14 cellular contexts compared by ENCODE assay signal in the genomic region with DNA sequence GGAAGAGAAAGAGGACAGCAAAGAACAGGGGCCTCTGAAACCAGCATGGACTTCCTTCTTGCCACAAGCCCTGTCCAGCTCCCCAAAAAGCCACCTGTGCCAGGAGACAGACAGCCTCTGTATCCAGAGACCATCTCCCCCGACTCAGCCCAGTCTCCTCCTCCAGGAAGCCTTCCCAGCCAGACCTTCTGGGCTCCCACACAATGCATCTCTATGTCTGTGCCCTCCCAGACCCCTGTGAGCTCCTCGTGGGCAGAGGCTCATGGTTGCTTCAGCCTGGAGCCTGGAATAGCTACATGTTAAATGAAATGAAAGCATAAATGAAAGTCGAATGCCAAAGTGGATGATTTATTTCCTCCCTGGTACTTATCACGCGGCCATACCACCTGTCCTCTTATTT. TPM values are rescaled to one million over a fixed set of nuclear protein-coding genes. Genes with fewer than 3 reads are reported as not detected.
A peak's percentile ranks its signal among the peaks of the same experiment; 100 is the strongest.
DNase-seq lines count a peak whose midpoint lies in the region; ATAC-seq and TF ChIP-seq lines count a peak whose summit lies in the region.
"Had no signal": no experiment of that assay in that cellular context is flagged by ENCODE, and none has a peak within 500 bp of the region (broad histone marks: within the 10 kb centered on the region; RNA-seq: fewer than 3 reads in every experiment).

No MANE protein-coding gene starts in this region.

- peak overlapping the region; percentile 26 to 71 (median 37) for H3K27ac Mint-ChIP-seq in nephron
- H3K27ac Mint-ChIP-seq: activated CD8-positive, alpha-beta T cell treated with anti-CD3 and anti-CD28 coated beads, Interleukin-2, amount 10 ng/mL, durations not matched to agents 7 days and 5 days; activated T-helper 17 cell treated with anti-CD3 and anti-CD28 coated beads, Interleukin-2, amount 50 U/mL, for 72 hours had no signal

- no peaks in the 10 kb centered on the region for H3K9me3 ChIP-seq in adrenal gland (replicated peaks in 1 of 3)

- intact Hi-C loops in adrenal gland (cut with DNase I) = no loop called here

- no peak overlapping the region for H3K4me3 ChIP-seq in adrenal gland

- no peaks in the 10 kb centered on the region for H3K9me3 Mint-ChIP-seq in nephron
- H3K9me3 Mint-ChIP-seq: activated T-helper 17 cell treated with anti-CD3 and anti-CD28 coated beads, Interleukin-2, amount 50 U/mL, for 72 hours; CD8-positive, alpha-beta memory T cell had no signal

- ATAC-seq in HG03175 (IDR thresholded peaks at IDR 0.05; ENCODE audit: unreplicated experiment) (no peak), GM21723 (IDR thresholded peaks at IDR 0.05; ENCODE audit: unreplicated experiment) (no peak)
- ATAC-seq: activated CD8-positive, alpha-beta T cell treated with anti-CD3 and anti-CD28 coated beads, Interleukin-2, amount 10 ng/mL, durations not matched to agents 7 days and 5 days; activated T-helper 17 cell treated with anti-CD3 and anti-CD28 coated beads, Interleukin-2, amount 50 U/mL, for 72 hours; left colon had no signal

- H3K4me1 ChIP-seq in adrenal gland (replicated peaks in 1 of 2) = peaks cover 13 to 33% of the 10 kb centered on the region in 2 donors

- no peak for TF ChIP-seq POLR2A in adrenal gland (IDR thresholded peaks at IDR 0.05)

- H3K36me3 Mint-ChIP-seq in nephron (ENCODE audit: low read depth) = peaks cover 18% of the 10 kb centered on the region

- TF ChIP-seq CTCF in adrenal gland (IDR thresholded peaks at IDR 0.05) (no peak), nephron (IDR thresholded peaks at IDR 0.05; ENCODE audit: unreplicated experiment in 3 of 3) (no peak)

- WGBS in adrenal gland, 4 donors = 57 to 74% (median 63%) methylated on average over 5 of the region's 5 CpGs

- peaks cover 0 to 26% of the 10 kb centered on the region in 2 donors for H3K36me3 ChIP-seq in adrenal gland (replicated peaks in 1 of 2)

- peaks cover 13% of the 10 kb centered on the region for H3K27me3 Mint-ChIP-seq in nephron (ENCODE audit: low read depth)
- H3K27me3 Mint-ChIP-seq: activated T-helper 17 cell treated with anti-CD3 and anti-CD28 coated beads, Interleukin-2, amount 50 U/mL, for 72 hours had no signal

- POLR2A ChIA-PET in HEK293T (lab: Yijun Ruan, JAX) = interaction anchor here (0.6 to 1.5 kb wide), 2 partner anchors 27 to 34 kb away, joined by 3 to 4 read pairs; a partner anchor contains a TSS

- CTCF ChIA-PET in HEK293T (lab: Yijun Ruan, JAX) = interaction anchor here (0.7 kb wide), 1 partner anchor 75 kb away, joined by 6 read pairs; no protein-coding TSS in a partner anchor

- no peak overlapping the region for H3K4me3 Mint-ChIP-seq in nephron
- H3K4me3 Mint-ChIP-seq: activated CD8-positive, alpha-beta T cell treated with anti-CD3 and anti-CD28 coated beads, Interleukin-2, amount 10 ng/mL, durations not matched to agents 7 days and 5 days; activated T-helper 17 cell treated with anti-CD3 and anti-CD28 coated beads, Interleukin-2, amount 50 U/mL, for 72 hours had no signal

- H3K27ac ChIP-seq in adrenal gland = peak overlapping the region in 4 of 5 donors; percentile 33 to 66 (median 52)

- DNase-seq in DMS 273 (lab: John Stamatoyannopoulos, UW; ENCODE audit: unreplicated experiment) = peak; percentile 33
- DNase-seq in DMS 273 treated with DMSO at 0.1 percent for 48 hours (lab: John Stamatoyannopoulos, UW) = no peak
- DNase-seq in HEK293T (ENCODE audit: extremely low spot score) = no peak
- DNase-seq in adrenal gland = no peak
- DNase-seq in NCI-H2227 treated with DMSO at 0.1 percent for 48 hours (lab: John Stamatoyannopoulos, UW) = no peak
- DNase-seq: 8988T; activated CD8-positive, alpha-beta T cell treated with anti-CD3 and anti-CD28 coated beads, Interleukin-2, amount 10 ng/mL, durations not matched to agents 7 days and 5 days; CD8-positive, alpha-beta memory T cell; GF-D8; left colon had no signal

- H3K4me1 Mint-ChIP-seq in nephron = peaks cover 28% of the 10 kb centered on the region

- no peaks in the 10 kb centered on the region for H3K27me3 ChIP-seq in adrenal gland

TF ChIP-seq in HEK293T, 16 proteins besides CTCF, POLR2A, EP300 and RAD21:
- TF ChIP-seq, protein P1, sequence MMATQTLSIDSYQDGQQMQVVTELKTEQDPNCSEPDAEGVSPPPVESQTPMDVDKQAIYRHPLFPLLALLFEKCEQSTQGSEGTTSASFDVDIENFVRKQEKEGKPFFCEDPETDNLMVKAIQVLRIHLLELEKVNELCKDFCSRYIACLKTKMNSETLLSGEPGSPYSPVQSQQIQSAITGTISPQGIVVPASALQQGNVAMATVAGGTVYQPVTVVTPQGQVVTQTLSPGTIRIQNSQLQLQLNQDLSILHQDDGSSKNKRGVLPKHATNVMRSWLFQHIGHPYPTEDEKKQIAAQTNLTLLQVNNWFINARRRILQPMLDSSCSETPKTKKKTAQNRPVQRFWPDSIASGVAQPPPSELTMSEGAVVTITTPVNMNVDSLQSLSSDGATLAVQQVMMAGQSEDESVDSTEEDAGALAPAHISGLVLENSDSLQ (IDR thresholded peaks at IDR 0.05) = peak; percentile 44
- TF ChIP-seq L3MBTL2 (conservative IDR thresholded peaks at IDR 0.05) = no peak

RNA-seq across cellular contexts. Expression of a gene that starts 7.3 kb away (rescaled TPM):
- total RNA-seq in adrenal gland = 100 to 1,000 TPM; 103 to 216 (median 153) TPM
- polyA plus RNA-seq in adrenal gland = 100 to 1,000 TPM in 2 of 3 donors, 10 to 100 TPM in 1; 30.0 to 217 (median 150) TPM

RNA-seq across cellular contexts. Expression of a gene that starts 34.4 kb away (rescaled TPM):
- total RNA-seq in adrenal gland = 100 to 1,000 TPM; 190 to 425 (median 350) TPM
- polyA plus RNA-seq in adrenal gland = 100 to 1,000 TPM; 261 to 668 (median 513) TPM

RNA-seq across cellular contexts. Expression of a gene that starts 54.7 kb away (rescaled TPM):
- 10 to 100 TPM in 7 of 8 donors, 1 to 10 TPM in 1; 9.2 to 70.0 (median 30.6) TPM for total RNA-seq in adrenal gland
- 100 to 1,000 TPM in 2 of 3 donors, 1 to 10 TPM in 1; 5.7 to 343 (median 129) TPM for polyA plus RNA-seq in adrenal gland
